9 cellular contexts compared by ENCODE assay signal in genomic region chr18:74351354-74351753, GRCh38. TPM values are rescaled to one million over a fixed set of nuclear protein-coding genes. Genes with fewer than 3 reads are reported as not detected.
DNase-seq lines count a peak whose midpoint lies in the region; ATAC-seq, FAIRE-seq and TF ChIP-seq lines count a peak whose summit lies in the region.
"Had no signal": no experiment of that assay in that cellular context is flagged by ENCODE, and none has a peak within 500 bp of the region (broad histone marks: within the 10 kb centered on the region; RNA-seq: fewer than 3 reads in every experiment).

No MANE protein-coding gene starts in this region.

- no peak overlapping the region for H3K4me3 ChIP-seq in gastroesophageal sphincter

- TF ChIP-seq CTCF in gastroesophageal sphincter (IDR thresholded peaks at IDR 0.05), result no peak

- H3K27me3 ChIP-seq in gastroesophageal sphincter, result peaks cover 6% of the 10 kb centered on the region

- DNase-seq in ELR (ENCODE audit: low read depth) (peak; percentile 89), NAMALWA (ENCODE audit: low spot score) (peak; percentile 47), GM19239 (ENCODE audit: insufficient read length, low spot score) (no peak), NCI-H82 treated with DMSO at 0.1 percent for 48 hours (lab: John Stamatoyannopoulos, UW; ENCODE audit: unreplicated experiment) (no peak)
- DNase-seq in stimulated activated CD4-positive, alpha-beta T cell treated with anti-CD3 and anti-CD28 coated beads, Interleukin-4, amount 100 ng/mL, for 1 hour, result no peak
- DNase-seq in activated CD4-positive, alpha-beta T cell treated with anti-CD3 and anti-CD28 coated beads for 1 hour, result no peak
- DNase-seq: activated CD4-positive, alpha-beta T cell treated with anti-CD3 and anti-CD28 coated beads for 48 hours had no signal

- WGBS in gastroesophageal sphincter (ENCODE audit: low coverage in 1 of 2), 2 donors, result 50% methylated on average over 1 of the region's 1 CpG; no CpG with 5 or more reads in 1 of the 2 donors

- H3K4me1 ChIP-seq in gastroesophageal sphincter, result no peaks in the 10 kb centered on the region

- H3K9me3 ChIP-seq in gastroesophageal sphincter, result no peaks in the 10 kb centered on the region

- no peak overlapping the region for H3K27ac ChIP-seq in gastroesophageal sphincter

- ATAC-seq in GM21723 (IDR thresholded peaks at IDR 0.05; ENCODE audit: unreplicated experiment) (peak; percentile 71), gastroesophageal sphincter (peak; percentile 34)

- no peak for FAIRE-seq in GM19239 (lab: Jason Lieb, UNC)

- no peaks in the 10 kb centered on the region for H3K36me3 ChIP-seq in gastroesophageal sphincter

- TF ChIP-seq EP300 in gastroesophageal sphincter (IDR thresholded peaks at IDR 0.05), result no peak

- no peak for TF ChIP-seq POLR2A in gastroesophageal sphincter (IDR thresholded peaks at IDR 0.05)

RNA-seq across cellular contexts. Expression of gene C18orf63, which starts 35.7 kb away (rescaled TPM):
- total RNA-seq in gastroesophageal sphincter, result not detected

RNA-seq across cellular contexts. Expression of gene CYB5A, which starts 59.6 kb away (rescaled TPM):
- 100 to 1,000 TPM in 1 of 4 donors, 10 to 100 TPM in 3; 53.8 to 118 (median 75.2) TPM for total RNA-seq in gastroesophageal sphincter

Comparison
In these comparisons a context has a peak if more than half of its experiments do, and no peak if none do; other contexts are left out.
1. DNase-seq: peak in ELR (single experiment) and NAMALWA (single experiment); none in GM19239 (single experiment), stimulated activated CD4-positive, alpha-beta T cell treated with anti-CD3 and anti-CD28 coated beads, Interleukin-4, amount 100 ng/mL, for 1 hour (single experiment), activated CD4-positive, alpha-beta T cell treated with anti-CD3 and anti-CD28 coated beads for 1 hour (single experiment) and NCI-H82 treated with DMSO at 0.1 percent for 48 hours (single experiment).